In the genomic region with DNA sequence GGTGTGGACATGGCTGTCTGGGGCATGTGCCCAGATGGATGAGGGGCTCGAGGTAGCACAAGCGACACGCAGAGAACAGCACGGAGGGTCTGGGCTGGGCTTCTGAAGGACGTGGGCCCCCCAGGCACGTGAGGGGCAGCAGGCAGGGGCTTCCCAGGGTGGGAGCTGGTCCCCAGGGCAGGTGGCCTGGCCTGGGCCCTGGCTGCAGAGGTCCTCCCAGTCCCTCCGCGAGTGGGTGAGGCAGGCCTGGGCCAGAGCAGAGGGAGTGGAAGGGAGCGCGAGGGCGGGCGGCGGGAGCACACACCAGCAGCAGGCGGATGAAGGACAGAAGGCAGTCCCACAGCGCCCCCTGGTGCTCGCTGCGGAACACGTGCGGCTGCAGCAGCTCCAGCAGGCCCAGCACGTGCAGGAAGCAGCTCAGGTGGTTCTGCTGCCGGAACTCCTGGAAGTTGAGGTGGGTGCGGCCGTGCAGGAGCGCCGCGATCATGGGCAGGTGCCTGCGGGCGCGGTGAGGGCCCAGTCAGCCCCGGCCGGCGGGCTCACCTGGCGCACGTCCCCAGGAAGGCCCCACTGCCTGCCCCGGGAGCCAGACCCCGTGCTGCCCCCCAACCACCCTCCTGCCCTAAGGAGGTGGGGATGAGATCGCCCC, we compare ENCODE assay signal across 8 cellular contexts. TPM values are rescaled to one million over a fixed set of nuclear protein-coding genes. Genes with fewer than 3 reads are reported as not detected.
DNase-seq lines count a peak whose midpoint lies in the region; ATAC-seq and TF ChIP-seq lines count a peak whose summit lies in the region.

No MANE protein-coding gene starts in this region.

- no peaks in the 10 kb centered on the region for H3K27me3 ChIP-seq in suprapubic skin

- H3K9me3 ChIP-seq in suprapubic skin, result no peaks in the 10 kb centered on the region

- no peak for TF ChIP-seq EP300 in suprapubic skin (IDR thresholded peaks at IDR 0.05)

- DNase-seq in NCI-H1048 (lab: John Stamatoyannopoulos, UW) (peak; percentile 72), SK-MEL-5 (ENCODE audit: low read depth, low spot score) (peak; percentile 84), activated gamma-delta T cell (lab: John Stamatoyannopoulos, UW) (peak; percentile 56), foreskin fibroblast (peak; percentile 77 to 95), occipital lobe (lab: John Stamatoyannopoulos, UW) (peak; percentile 73), suprapubic skin (ENCODE audit: low spot score in 2 of 2) (peak; percentile 91 to 92), kidney glomerular epithelial cell (lab: John Stamatoyannopoulos, UW) (no peak)

- H3K36me3 ChIP-seq in suprapubic skin, result peaks cover 88% of the 10 kb centered on the region

- WGBS in suprapubic skin, result 67% methylated on average over 1 of the region's 37 CpGs

- peak; percentile 84 for TF ChIP-seq CTCF in foreskin fibroblast (IDR thresholded peaks at IDR 0.05; ENCODE audit: low read depth, low read length)
- TF ChIP-seq CTCF in suprapubic skin (IDR thresholded peaks at IDR 0.05), result peak; percentile 89 to 92

- H3K4me1 ChIP-seq in suprapubic skin, result peaks cover 17% of the 10 kb centered on the region

- H3K4me3 ChIP-seq in foreskin fibroblast (ENCODE audit: low read depth in 1 of 2, low read length in 2 of 2) (no peak overlapping the region), suprapubic skin (no peak overlapping the region)

- no peak overlapping the region for H3K27ac ChIP-seq in suprapubic skin

- ATAC-seq in GM18498 (IDR thresholded peaks at IDR 0.05; ENCODE audit: unreplicated experiment), result peak; percentile 54

- in situ Hi-C loops in SK-MEL-5 (cut with HindIII; ENCODE audit: low pct_unique_long_range_greater_than_20kb, low sequenced_read_pairs), result no loop called here

- no peak for TF ChIP-seq POLR2A in suprapubic skin (IDR thresholded peaks at IDR 0.05)

RNA-seq across cellular contexts. Expression of a gene that starts 14.7 kb away (rescaled TPM):
- total RNA-seq in SK-MEL-5 (2014; rRNA removed; shearing (Covaris generic)), result 1.2 and 2.4 TPM in 2 replicates
- 2.6 and 3.2 TPM in 2 replicates for polyA plus RNA-seq in SK-MEL-5 (2015; cell fraction: cytosol; rRNA removed)
- 70.3 and 75.1 TPM in 2 replicates for polyA plus RNA-seq in SK-MEL-5 (2015; cell fraction: nucleus; rRNA removed)
- total RNA-seq in occipital lobe (4.2 TPM), suprapubic skin (10 to 100 TPM; 15.7 to 23.5 (median 16.9) TPM)

RNA-seq across cellular contexts. Expression of a gene that starts 30.2 kb away (rescaled TPM):
- 34.5 and 41.4 TPM in 2 replicates for total RNA-seq in SK-MEL-5 (2014; rRNA removed; shearing (Covaris generic))
- 152 and 180 TPM in 2 replicates for polyA plus RNA-seq in SK-MEL-5 (2015; cell fraction: cytosol; rRNA removed)
- polyA plus RNA-seq in SK-MEL-5 (2015; cell fraction: nucleus; rRNA removed), result 232 and 234 TPM in 2 replicates
- total RNA-seq in occipital lobe (15.8 TPM), suprapubic skin (10 to 100 TPM; 45.7 to 96.5 (median 75.8) TPM)

RNA-seq across cellular contexts. Expression of a gene that starts 56.5 kb away (rescaled TPM):
- 23.6 and 24.3 TPM in 2 replicates for total RNA-seq in SK-MEL-5 (2014; rRNA removed; shearing (Covaris generic))
- 30.3 and 37.4 TPM in 2 replicates for polyA plus RNA-seq in SK-MEL-5 (2015; cell fraction: cytosol; rRNA removed)
- 32.8 and 33.3 TPM in 2 replicates for polyA plus RNA-seq in SK-MEL-5 (2015; cell fraction: nucleus; rRNA removed)
- total RNA-seq in occipital lobe (6.9 TPM), suprapubic skin (10 to 100 TPM; 29.3 to 65.0 (median 36.2) TPM)
